8 cellular contexts compared by ENCODE assay signal in genomic region chr1:181159451-181160151, GRCh38.
DNase-seq lines count a peak whose midpoint lies in the region; ATAC-seq and TF ChIP-seq lines count a peak whose summit lies in the region.

No MANE protein-coding gene starts in this region.

- peak overlapping the region; percentile 24 to 80 (median 66) for H3K4me3 Mint-ChIP-seq in CD8-positive, alpha-beta memory T cell
- no peak overlapping the region for H3K4me3 Mint-ChIP-seq in activated T-helper 2 cell treated with anti-CD3 and anti-CD28 coated beads, Interferon-gamma antibody, Interleukin-2, Interleukin-4, amounts not matched to agents 10 μg/mL and 5 μg/mL and 100 μg/mL, durations not matched to agents 14 hours and 24 hours and 36 hours (ENCODE audit: low read depth)

- no peaks in the 10 kb centered on the region for H3K36me3 ChIP-seq in CD8-positive, alpha-beta memory T cell (ENCODE audit: insufficient read depth, low read length)
- H3K36me3 ChIP-seq in PC-3 (ENCODE audit: low read depth, low read length) = no peaks in the 10 kb centered on the region
- H3K36me3 ChIP-seq in lung (ENCODE audit: control insufficient read depth in 2 of 2, insufficient read depth in 2 of 2, low read length in 2 of 2) = no peaks in the 10 kb centered on the region

- H3K27me3 ChIP-seq in CD8-positive, alpha-beta memory T cell (ENCODE audit: insufficient read depth, low read length, poor library complexity, severe bottlenecking) = no peaks in the 10 kb centered on the region
- H3K27me3 ChIP-seq in PC-3 (ENCODE audit: low read length) (no peaks in the 10 kb centered on the region), lung (ENCODE audit: control insufficient read depth, insufficient read depth) (no peaks in the 10 kb centered on the region)

- H3K79me2 ChIP-seq in PC-3 (ENCODE audit: low read length) = no peaks in the 10 kb centered on the region

- peak; percentile 98 for ATAC-seq in PC-3
- ATAC-seq in lung (ENCODE audit: insufficient read depth, low FRiP score) = peak; percentile 55

- H3K4me1 ChIP-seq in CD8-positive, alpha-beta memory T cell (ENCODE audit: insufficient read depth, low read length) = peaks cover 44% of the 10 kb centered on the region
- H3K4me1 ChIP-seq in PC-3 (ENCODE audit: insufficient read depth, low read length) (peaks cover 21% of the 10 kb centered on the region), lung (ENCODE audit: control insufficient read depth in 2 of 2, insufficient read depth in 2 of 2, low read length in 2 of 2) (peaks cover 0 to 15% of the 10 kb centered on the region in 2 donors)

- no peaks in the 10 kb centered on the region for H3F3A ChIP-seq in PC-3 (ENCODE audit: low read length, unreplicated experiment)

- H3K4me3 ChIP-seq in CD8-positive, alpha-beta memory T cell (ENCODE audit: low read length) = peak overlapping the region; percentile 9
- H3K4me3 ChIP-seq in PC-3 (ENCODE audit: low read length) (no peak overlapping the region), lung (no peak overlapping the region)

- H4K20me1 ChIP-seq in PC-3 (ENCODE audit: low read length) = no peaks in the 10 kb centered on the region

- H3K27me3 Mint-ChIP-seq in CD8-positive, alpha-beta memory T cell = no peaks in the 10 kb centered on the region
- H3K27me3 Mint-ChIP-seq in activated T-helper 2 cell treated with anti-CD3 and anti-CD28 coated beads, Interferon-gamma antibody, Interleukin-2, Interleukin-4, amounts not matched to agents 10 μg/mL and 5 μg/mL and 100 μg/mL, durations not matched to agents 14 hours and 24 hours and 36 hours (ENCODE audit: low read depth) = peaks cover 12% of the 10 kb centered on the region

- H3K4me2 ChIP-seq in PC-3 (ENCODE audit: low read length) = peak overlapping the region; percentile 77

- TF ChIP-seq CTCF in PC-3 (conservative IDR thresholded peaks at IDR 0.05; ENCODE audit: low read depth, low read length) = no peak
- no peak for TF ChIP-seq CTCF in lung (IDR thresholded peaks at IDR 0.05; ENCODE audit: control extremely low read depth, extremely low read depth)

- POLR2A ChIA-PET in CD8-positive, alpha-beta memory T cell (lab: Charles Lee) = interaction anchor here (0.5 to 1.2 kb wide), 4 partner anchors 10 to 71 kb away, joined by 3 to 4 read pairs (median 3); partner anchors contain the start of gene IER5
- POLR2A ChIA-PET in PC-3 (lab: Charles Lee; ENCODE audit: unreplicated experiment) = no interaction called here

- peaks cover 6% of the 10 kb centered on the region for H3K9me3 ChIP-seq in CD8-positive, alpha-beta memory T cell (ENCODE audit: low read length)
- H3K9me3 ChIP-seq in PC-3 (ENCODE audit: low read length) = no peaks in the 10 kb centered on the region
- no peaks in the 10 kb centered on the region for H3K9me3 ChIP-seq in lung (ENCODE audit: control insufficient read depth in 2 of 2, insufficient read depth in 1 of 2, low read length in 1 of 2)

- H3K4me1 Mint-ChIP-seq in CD8-positive, alpha-beta memory T cell = peaks cover 31 to 41% (median 37%) of the 10 kb centered on the region in 3 donors
- H3K4me1 Mint-ChIP-seq in activated T-helper 2 cell treated with anti-CD3 and anti-CD28 coated beads, Interferon-gamma antibody, Interleukin-2, Interleukin-4, amounts not matched to agents 10 μg/mL and 5 μg/mL and 100 μg/mL, durations not matched to agents 14 hours and 24 hours and 36 hours (ENCODE audit: low read depth) = peaks cover 26% of the 10 kb centered on the region

- DNase-seq in CD8-positive, alpha-beta memory T cell = peak; percentile 20 to 73 (median 58)
- DNase-seq in PC-3 (peak; percentile 82), lung (ENCODE audit: low spot score) (peak; percentile 60), posterior cingulate gyrus (no peak), occipital lobe (lab: John Stamatoyannopoulos, UW) (no peak), AG08396 (ENCODE audit: low spot score) (no peak), NCI-H524 (lab: John Stamatoyannopoulos, UW) (no peak)
- DNase-seq in activated T-helper 2 cell treated with anti-CD3 and anti-CD28 coated beads, Interferon-gamma antibody, Interleukin-2, Interleukin-4, amounts not matched to agents 10 μg/mL and 5 μg/mL and 100 μg/mL, durations not matched to agents 14 hours and 24 hours and 36 hours (ENCODE audit: low spot score) = peak; percentile 64

- no peaks in the 10 kb centered on the region for H3K9me2 ChIP-seq in PC-3 (replicated peaks; ENCODE audit: low read length)

- 53 to 62% methylated on average over 10 of the region's 10 CpGs for WGBS in lung, 2 donors

- peak overlapping the region; percentile 77 to 95 (median 92) for H3K27ac Mint-ChIP-seq in CD8-positive, alpha-beta memory T cell
- no peak overlapping the region for H3K27ac Mint-ChIP-seq in activated T-helper 2 cell treated with anti-CD3 and anti-CD28 coated beads, Interferon-gamma antibody, Interleukin-2, Interleukin-4, amounts not matched to agents 10 μg/mL and 5 μg/mL and 100 μg/mL, durations not matched to agents 14 hours and 24 hours and 36 hours

- peak overlapping the region; percentile 28; the same call in 1 of the 2 replicates for H3K9ac ChIP-seq in PC-3 (ENCODE audit: low read length)

- H3K36me3 Mint-ChIP-seq in CD8-positive, alpha-beta memory T cell = no peaks in the 10 kb centered on the region
- H3K36me3 Mint-ChIP-seq in activated T-helper 2 cell treated with anti-CD3 and anti-CD28 coated beads, Interferon-gamma antibody, Interleukin-2, Interleukin-4, amounts not matched to agents 10 μg/mL and 5 μg/mL and 100 μg/mL, durations not matched to agents 14 hours and 24 hours and 36 hours (ENCODE audit: low read depth) = peaks cover 7% of the 10 kb centered on the region

- peaks cover 6 to 22% (median 19%) of the 10 kb centered on the region in 5 donors for H3K9me3 Mint-ChIP-seq in CD8-positive, alpha-beta memory T cell
- H3K9me3 Mint-ChIP-seq in activated T-helper 2 cell treated with anti-CD3 and anti-CD28 coated beads, Interferon-gamma antibody, Interleukin-2, Interleukin-4, amounts not matched to agents 10 μg/mL and 5 μg/mL and 100 μg/mL, durations not matched to agents 14 hours and 24 hours and 36 hours = peaks cover 21% of the 10 kb centered on the region

- peak overlapping the region; percentile 64; the same call in 1 of the 2 replicates for H2AFZ ChIP-seq in PC-3 (ENCODE audit: low read length)

- CTCF ChIA-PET in CD8-positive, alpha-beta memory T cell (lab: Charles Lee) = interaction anchor here (1.0 to 3.2 kb wide), 5 partner anchors 10 to 76 kb away, joined by 3 to 19 read pairs (median 5); no protein-coding TSS in a partner anchor
- CTCF ChIA-PET in PC-3 (lab: Charles Lee) = interaction anchor here (0.5 to 0.8 kb wide), 2 partner anchors 278 to 524 kb away, joined by 3 to 4 read pairs; no protein-coding TSS in a partner anchor

- H3K27ac ChIP-seq in CD8-positive, alpha-beta memory T cell (ENCODE audit: low read depth, low read length) = no peak overlapping the region
- H3K27ac ChIP-seq in PC-3 (ENCODE audit: low read length) (peak overlapping the region; percentile 70), lung (ENCODE audit: low read depth in 1 of 2, low read length in 1 of 2) (no peak overlapping the region)

- intact Hi-C loops in PC-3 (cut with micrococcal nuclease) = loop anchor here (10.0 kb wide), 3 partner anchors 205 to 645 kb away; partner anchors contain the start of gene XPR1
- intact Hi-C loops in activated T-helper 2 cell treated with anti-CD3 and anti-CD28 coated beads, Interferon-gamma antibody, Interleukin-2, Interleukin-4, amounts not matched to agents 10 μg/mL and 5 μg/mL and 100 μg/mL, durations not matched to agents 14 hours and 24 hours and 36 hours (cut with micrococcal nuclease) = loop anchor here (10.0 kb wide), 1 partner anchor 525 kb away; the partner anchor contains the start of gene XPR1
- intact Hi-C loops in posterior cingulate gyrus (cut with DNase I) = no loop called here

- no TSS peak for BruUV-seq in PC-3 (replicated peaks; lab: Mats Ljungman, UMichigan)

Comparison
In these comparisons a context has a peak if more than half of its experiments do, and no peak if none do; other contexts are left out.
1. DNase-seq: peak in CD8-positive, alpha-beta memory T cell (5 of 5), PC-3 (single experiment), activated T-helper 2 cell treated with anti-CD3 and anti-CD28 coated beads, Interferon-gamma antibody, Interleukin-2, Interleukin-4, amounts not matched to agents 10 μg/mL and 5 μg/mL and 100 μg/mL, durations not matched to agents 14 hours and 24 hours and 36 hours (single experiment) and lung (single experiment); none in posterior cingulate gyrus (0 of 10), occipital lobe (single experiment), AG08396 (single experiment) and NCI-H524 (0 of 2).